In the genomic region with DNA sequence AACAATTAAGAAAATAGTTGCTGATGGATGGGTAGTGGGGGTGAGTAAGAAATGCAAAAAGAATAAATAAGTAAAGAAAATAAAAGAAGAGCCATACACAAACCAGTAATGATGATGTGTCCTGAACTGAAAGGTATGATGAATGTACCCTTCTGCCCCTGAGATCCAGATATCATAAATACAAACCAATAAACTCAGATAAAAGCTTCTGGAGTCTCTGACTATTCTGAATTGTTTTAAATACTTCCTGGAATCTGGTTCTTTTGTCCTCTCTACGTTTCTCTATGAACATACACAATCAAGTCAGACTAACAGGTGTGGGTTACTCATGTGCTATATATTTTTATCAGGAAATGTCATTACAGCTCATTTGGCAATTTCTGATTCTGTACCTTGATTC, we compare ENCODE assay signal across 16 cellular contexts.
DNase-seq lines count a peak whose midpoint lies in the region; ATAC-seq and TF ChIP-seq lines count a peak whose summit lies in the region.
"Had no signal": no experiment of that assay in that cellular context is flagged by ENCODE, and none has a peak within 500 bp of the region (broad histone marks: within the 10 kb centered on the region; RNA-seq: fewer than 3 reads in every experiment).

No MANE protein-coding gene starts in this region.

- no peak for TF ChIP-seq CTCF in mucosa of descending colon (IDR thresholded peaks at IDR 0.05)

- peak; percentile 27 for DNase-seq in DMS153 (lab: John Stamatoyannopoulos, UW)
- DNase-seq in DMS153 treated with DMSO at 0.1 percent for 48 hours (lab: John Stamatoyannopoulos, UW; ENCODE audit: unreplicated experiment) = no peak
- no peak for DNase-seq in activated CD4-positive, CD25-positive, alpha-beta regulatory T cell (lab: John Stamatoyannopoulos, UW)
- DNase-seq in mucosa of descending colon = no peak
- no peak for DNase-seq in NCI-H2196 (lab: John Stamatoyannopoulos, UW; ENCODE audit: unreplicated experiment)
- DNase-seq: AML-193; Caco-2; Calu3; CD4-positive, alpha-beta T cell; CD8-positive, alpha-beta T cell; DMS79 treated with DMSO at 0.1 percent for 48 hours; GF-D8 had no signal

- H3K4me1 ChIP-seq in mucosa of descending colon (ENCODE audit: low read depth) = no peaks in the 10 kb centered on the region
- H3K4me1 ChIP-seq: A549; BLaER1 treated with 17β-estradiol and CSF1 and Interleukin-3, amounts not matched to agents 10 nM and 100 nM; Caco-2 had no signal

- peak; percentile 30 to 51 for ATAC-seq in activated CD4-positive, CD25-positive, alpha-beta regulatory T cell treated with anti-CD3 and anti-CD28 coated beads, Interleukin-2, amount 50 U/mL, for 24 hours
- ATAC-seq in mucosa of descending colon (peak; percentile 58), GM21576 (IDR thresholded peaks at IDR 0.05; ENCODE audit: unreplicated experiment) (no peak)
- ATAC-seq: A549; CD8-positive, alpha-beta T cell had no signal

- no peaks in the 10 kb centered on the region for H3K9me3 ChIP-seq in mucosa of descending colon
- H3K9me3 ChIP-seq: A549, Caco-2 had no signal

- H3K36me3 ChIP-seq in mucosa of descending colon (ENCODE audit: low read depth) = no peaks in the 10 kb centered on the region
- H3K36me3 ChIP-seq: BLaER1 treated with 17β-estradiol and CSF1 and Interleukin-3, amounts not matched to agents 10 nM and 100 nM had no signal

- intact Hi-C loops in mucosa of descending colon (cut with DNase I, micrococcal nuclease) = no loop called here

- no peak overlapping the region for H3K4me3 ChIP-seq in mucosa of descending colon
- H3K4me3 ChIP-seq: A549; BLaER1 treated with 17β-estradiol and CSF1 and Interleukin-3, amounts not matched to agents 10 nM and 100 nM had no signal
